In the genomic region with DNA sequence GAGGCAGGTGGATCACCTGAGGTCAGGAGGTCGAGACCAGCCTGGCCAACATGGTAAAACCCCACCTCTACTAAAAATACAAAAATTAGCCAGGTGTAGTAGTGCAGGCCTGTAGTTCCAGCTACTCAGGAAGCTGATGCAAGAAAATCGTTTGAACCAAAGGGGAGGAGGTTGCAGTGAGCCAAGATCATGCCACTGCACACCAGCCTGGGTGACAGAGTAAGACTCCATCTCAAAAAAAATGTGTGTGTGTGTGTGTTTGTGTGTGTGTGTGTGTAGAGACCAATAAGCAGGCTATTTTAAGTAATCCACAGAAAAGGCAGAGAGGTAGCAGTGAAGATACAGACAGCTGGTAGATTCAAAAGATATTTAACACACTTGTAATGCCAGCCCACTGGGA, we compare ENCODE assay signal across 7 cellular contexts. TPM values are rescaled to one million over a fixed set of nuclear protein-coding genes. Genes with fewer than 3 reads are reported as not detected.
A peak's percentile ranks its signal among the peaks of the same experiment; 100 is the strongest.
DNase-seq lines count a peak whose midpoint lies in the region; ATAC-seq and TF ChIP-seq lines count a peak whose summit lies in the region.
"Not testable (repeated sequence)": the region's sequence is repeated elsewhere in the genome, so short reads cannot be mapped to it uniquely, and the experiment has no call there.

No MANE protein-coding gene starts in this region.

- not testable (repeated sequence) for H3K9me3 Mint-ChIP-seq in CD8-positive, alpha-beta T cell; T-cell; activated CD4-positive, alpha-beta memory T cell treated with anti-CD3 and anti-CD28 coated beads for 36 hours; activated T-helper 17 cell treated with anti-CD3 and anti-CD28 coated beads, Interleukin-2, amount 50 U/mL, for 72 hours; activated naive CD8-positive, alpha-beta T cell treated with anti-CD3 and anti-CD28 coated beads, Interleukin-2, amount 10 ng/mL, durations not matched to agents 7 days and 5 days; neural progenitor cell

- H3K27ac ChIP-seq in CD8-positive, alpha-beta T cell (ENCODE audit: low read depth, low read length); neural progenitor cell: not testable (repeated sequence)

- H3K27me3 Mint-ChIP-seq in CD8-positive, alpha-beta T cell (ENCODE audit: low read depth); T-cell; activated CD4-positive, alpha-beta memory T cell treated with anti-CD3 and anti-CD28 coated beads for 36 hours; activated T-helper 17 cell treated with anti-CD3 and anti-CD28 coated beads, Interleukin-2, amount 50 U/mL, for 72 hours; activated naive CD8-positive, alpha-beta T cell treated with anti-CD3 and anti-CD28 coated beads, Interleukin-2, amount 10 ng/mL, durations not matched to agents 7 days and 5 days; neural progenitor cell (ENCODE audit: insufficient read depth, low read depth): not testable (repeated sequence)

- ATAC-seq in CD8-positive, alpha-beta T cell; activated T-helper 17 cell treated with anti-CD3 and anti-CD28 coated beads, Interleukin-2, amount 50 U/mL, for 72 hours (replicated peaks): not testable (repeated sequence)
- peak in 3 of 4 experiments; percentile 42 to 70 (median 42) for ATAC-seq in T-cell (replicated peaks in 1 of 4)
- peak; percentile 98 for ATAC-seq in activated naive CD8-positive, alpha-beta T cell treated with anti-CD3 and anti-CD28 coated beads, Interleukin-2, amount 10 ng/mL, durations not matched to agents 7 days and 5 days (ENCODE audit: low read depth)

- H3F3A ChIP-seq in Loucy (ENCODE audit: low read depth); neural progenitor cell (ENCODE audit: low read depth): not testable (repeated sequence)

- not testable (repeated sequence) for H3K27me3 ChIP-seq in CD8-positive, alpha-beta T cell (ENCODE audit: insufficient read depth, low read length); Loucy (ENCODE audit: insufficient read depth, low read length, poor library complexity, severe bottlenecking); neural progenitor cell

- H3K4me1 Mint-ChIP-seq in CD8-positive, alpha-beta T cell (ENCODE audit: low read depth) = peaks cover 18% of the 10 kb centered on the region
- peaks cover 15 to 21% (median 15%) of the 10 kb centered on the region in 3 donors for H3K4me1 Mint-ChIP-seq in T-cell
- H3K4me1 Mint-ChIP-seq in activated CD4-positive, alpha-beta memory T cell treated with anti-CD3 and anti-CD28 coated beads for 36 hours (ENCODE audit: low read depth) = peaks cover 21% of the 10 kb centered on the region
- H3K4me1 Mint-ChIP-seq in activated T-helper 17 cell treated with anti-CD3 and anti-CD28 coated beads, Interleukin-2, amount 50 U/mL, for 72 hours; neural progenitor cell: not testable (repeated sequence)
- H3K4me1 Mint-ChIP-seq in activated naive CD8-positive, alpha-beta T cell treated with anti-CD3 and anti-CD28 coated beads, Interleukin-2, amount 10 ng/mL, durations not matched to agents 7 days and 5 days = peaks cover 27% of the 10 kb centered on the region

- H3K79me2 ChIP-seq in Loucy (ENCODE audit: insufficient read depth, low read length) = peaks cover 30% of the 10 kb centered on the region
- not testable (repeated sequence) for H3K79me2 ChIP-seq in neural progenitor cell (ENCODE audit: low read depth)

- not testable (repeated sequence) for H4K20me1 ChIP-seq in Loucy (ENCODE audit: insufficient read depth, low read length, poor library complexity, severe bottlenecking); neural progenitor cell (ENCODE audit: low read depth)

- H3K4me2 ChIP-seq in Loucy (ENCODE audit: low read depth, low read length, poor library complexity, severe bottlenecking) = peak overlapping the region; percentile 61
- not testable (repeated sequence) for H3K4me2 ChIP-seq in neural progenitor cell

- intact Hi-C loops in CD8-positive, alpha-beta T cell (cut with DNase I, micrococcal nuclease); activated CD4-positive, alpha-beta memory T cell treated with anti-CD3 and anti-CD28 coated beads for 36 hours (cut with micrococcal nuclease): not testable (repeated sequence)

- POLR2A ChIA-PET in CD8-positive, alpha-beta T cell (lab: Charles Lee) = interaction anchor here (0.5 kb wide), 1 partner anchor 12 kb away, joined by 4 read pairs; no protein-coding TSS in a partner anchor
- POLR2A ChIA-PET in T-cell (lab: Charles Lee) = interaction anchor here in 1 of 2 donors (0.6 kb wide), 1 partner anchor 32 kb away, joined by 5 read pairs; no protein-coding TSS in a partner anchor
- POLR2A ChIA-PET in activated CD4-positive, alpha-beta memory T cell treated with anti-CD3 and anti-CD28 coated beads for 36 hours (lab: Charles Lee) = not testable (repeated sequence)
- POLR2A ChIA-PET in activated naive CD8-positive, alpha-beta T cell treated with anti-CD3 and anti-CD28 coated beads, Interleukin-2, amount 10 ng/mL, durations not matched to agents 7 days and 5 days (lab: Charles Lee) = interaction anchor here (0.6 to 1.5 kb wide), 6 partner anchors 10 to 131 kb away, joined by 3 read pairs; no protein-coding TSS in a partner anchor

- H3K9me3 ChIP-seq in CD8-positive, alpha-beta T cell (ENCODE audit: low read length); Loucy (ENCODE audit: insufficient read depth, low read depth, low read length); neural progenitor cell (ENCODE audit: low read depth): not testable (repeated sequence)

- H3K9ac ChIP-seq in Loucy (ENCODE audit: low read depth, low read length, poor library complexity, severe bottlenecking) = peak overlapping the region; percentile 72
- H3K9ac ChIP-seq in neural progenitor cell = not testable (repeated sequence)

- H3K27ac Mint-ChIP-seq in CD8-positive, alpha-beta T cell = peak overlapping the region; percentile 78
- peak overlapping the region; percentile 72 to 85 for H3K27ac Mint-ChIP-seq in T-cell
- H3K27ac Mint-ChIP-seq in activated CD4-positive, alpha-beta memory T cell treated with anti-CD3 and anti-CD28 coated beads for 36 hours = peak overlapping the region; percentile 81
- peak overlapping the region; percentile 63 for H3K27ac Mint-ChIP-seq in activated T-helper 17 cell treated with anti-CD3 and anti-CD28 coated beads, Interleukin-2, amount 50 U/mL, for 72 hours
- H3K27ac Mint-ChIP-seq in activated naive CD8-positive, alpha-beta T cell treated with anti-CD3 and anti-CD28 coated beads, Interleukin-2, amount 10 ng/mL, durations not matched to agents 7 days and 5 days = peak overlapping the region; percentile 94
- H3K27ac Mint-ChIP-seq in neural progenitor cell = peak overlapping the region; percentile 54

- H3K4me1 ChIP-seq in CD8-positive, alpha-beta T cell (ENCODE audit: insufficient read depth, low read length) = peaks cover 20% of the 10 kb centered on the region
- peaks cover 34% of the 10 kb centered on the region for H3K4me1 ChIP-seq in Loucy (ENCODE audit: insufficient read depth, low read length, poor library complexity, severe bottlenecking)
- H3K4me1 ChIP-seq in neural progenitor cell = not testable (repeated sequence)

- H2AFZ ChIP-seq in Loucy (ENCODE audit: low read length); neural progenitor cell (replicated peaks): not testable (repeated sequence)

- H3K4me3 Mint-ChIP-seq in CD8-positive, alpha-beta T cell; activated T-helper 17 cell treated with anti-CD3 and anti-CD28 coated beads, Interleukin-2, amount 50 U/mL, for 72 hours; neural progenitor cell: not testable (repeated sequence)
- H3K4me3 Mint-ChIP-seq in T-cell = peak overlapping the region in 1 of 3 donors; percentile 24
- peak overlapping the region; percentile 7 for H3K4me3 Mint-ChIP-seq in activated CD4-positive, alpha-beta memory T cell treated with anti-CD3 and anti-CD28 coated beads for 36 hours
- H3K4me3 Mint-ChIP-seq in activated naive CD8-positive, alpha-beta T cell treated with anti-CD3 and anti-CD28 coated beads, Interleukin-2, amount 10 ng/mL, durations not matched to agents 7 days and 5 days = peak overlapping the region; percentile 60

- H3K36me3 ChIP-seq in CD8-positive, alpha-beta T cell (ENCODE audit: insufficient read depth, low read length); neural progenitor cell: not testable (repeated sequence)
- H3K36me3 ChIP-seq in Loucy (ENCODE audit: insufficient read depth, low read length) = peaks cover 28% of the 10 kb centered on the region; the same call in 1 of the 2 replicates

- H3K36me3 Mint-ChIP-seq in CD8-positive, alpha-beta T cell = peaks cover 47% of the 10 kb centered on the region
- peaks cover 34% of the 10 kb centered on the region for H3K36me3 Mint-ChIP-seq in T-cell
- peaks cover 25% of the 10 kb centered on the region for H3K36me3 Mint-ChIP-seq in activated CD4-positive, alpha-beta memory T cell treated with anti-CD3 and anti-CD28 coated beads for 36 hours
- H3K36me3 Mint-ChIP-seq in activated T-helper 17 cell treated with anti-CD3 and anti-CD28 coated beads, Interleukin-2, amount 50 U/mL, for 72 hours (ENCODE audit: low read depth) = peaks cover 74% of the 10 kb centered on the region
- peaks cover 38% of the 10 kb centered on the region for H3K36me3 Mint-ChIP-seq in activated naive CD8-positive, alpha-beta T cell treated with anti-CD3 and anti-CD28 coated beads, Interleukin-2, amount 10 ng/mL, durations not matched to agents 7 days and 5 days
- peaks cover 16% of the 10 kb centered on the region for H3K36me3 Mint-ChIP-seq in neural progenitor cell

- TF ChIP-seq CTCF in CD8-positive, alpha-beta T cell (IDR thresholded peaks at IDR 0.05); Loucy (conservative IDR thresholded peaks at IDR 0.05; ENCODE audit: low read length); neural progenitor cell (IDR thresholded peaks at IDR 0.05): not testable (repeated sequence)

- H3K4me3 ChIP-seq in CD8-positive, alpha-beta T cell (ENCODE audit: low read depth, low read length); neural progenitor cell: not testable (repeated sequence)
- peak overlapping the region; percentile 26 for H3K4me3 ChIP-seq in Loucy (ENCODE audit: low read length, poor library complexity, severe bottlenecking)

- H3K9me2 ChIP-seq in Loucy (replicated peaks; ENCODE audit: low read depth, low read length) = not testable (repeated sequence)

- not testable (repeated sequence) for DNase-seq in CD8-positive, alpha-beta T cell; T-cell; neural progenitor cell (ENCODE audit: low spot score)
- peak; percentile 29 for DNase-seq in activated CD4-positive, alpha-beta memory T cell treated with anti-CD3 and anti-CD28 coated beads for 36 hours
- peak; percentile 34 for DNase-seq in activated naive CD8-positive, alpha-beta T cell treated with anti-CD3 and anti-CD28 coated beads, Interleukin-2, amount 10 ng/mL, durations not matched to agents 7 days and 5 days

- CTCF ChIA-PET in CD8-positive, alpha-beta T cell (lab: Charles Lee) = interaction anchor here (1.2 kb wide), 1 partner anchor 312 kb away, joined by 3 read pairs; no protein-coding TSS in a partner anchor
- CTCF ChIA-PET in T-cell (lab: Charles Lee) = interaction anchor here in 1 of 2 donors (0.6 kb wide), 1 partner anchor 829 kb away, joined by 3 read pairs; no protein-coding TSS in a partner anchor
- CTCF ChIA-PET in activated CD4-positive, alpha-beta memory T cell treated with anti-CD3 and anti-CD28 coated beads for 36 hours (lab: Charles Lee) = not testable (repeated sequence)

RNA-seq across cellular contexts. Expression of gene ANAPC16, which starts 7.3 kb away (rescaled TPM):
- 10 to 100 TPM; 46.6 to 48.0 TPM for total RNA-seq in CD8-positive, alpha-beta T cell
- total RNA-seq in T-cell = 100 to 1,000 TPM in 3 of 5 donors, 10 to 100 TPM in 2; 97.9 to 119 (median 106) TPM
- total RNA-seq in activated CD4-positive, alpha-beta memory T cell treated with anti-CD3 and anti-CD28 coated beads for 36 hours = 100 to 1,000 TPM; 119 to 122 TPM
- 100 to 1,000 TPM in 1 of 2 donors, 10 to 100 TPM in 1; 74.3 to 119 TPM for total RNA-seq in activated T-helper 17 cell treated with anti-CD3 and anti-CD28 coated beads, Interleukin-2, amount 50 U/mL, for 72 hours
- 10 to 100 TPM; 89.2 to 89.8 TPM for total RNA-seq in activated naive CD8-positive, alpha-beta T cell treated with anti-CD3 and anti-CD28 coated beads, Interleukin-2, amount 10 ng/mL, durations not matched to agents 7 days and 5 days
- total RNA-seq in neural progenitor cell (ENCODE audit: low replicate concordance) = 130 and 217 TPM in 2 replicates

RNA-seq across cellular contexts. Expression of gene ASCC1, which starts 7.5 kb away (rescaled TPM):
- total RNA-seq in CD8-positive, alpha-beta T cell = 10 to 100 TPM; 16.5 to 19.1 TPM
- total RNA-seq in T-cell = 10 to 100 TPM; 15.7 to 24.1 (median 21.7) TPM
- total RNA-seq in activated CD4-positive, alpha-beta memory T cell treated with anti-CD3 and anti-CD28 coated beads for 36 hours = 10 to 100 TPM; 50.9 to 52.5 TPM
- 10 to 100 TPM; 44.0 to 48.6 TPM for total RNA-seq in activated T-helper 17 cell treated with anti-CD3 and anti-CD28 coated beads, Interleukin-2, amount 50 U/mL, for 72 hours
- total RNA-seq in activated naive CD8-positive, alpha-beta T cell treated with anti-CD3 and anti-CD28 coated beads, Interleukin-2, amount 10 ng/mL, durations not matched to agents 7 days and 5 days = 10 to 100 TPM; 28.5 to 34.4 TPM
- total RNA-seq in neural progenitor cell (ENCODE audit: low replicate concordance) = 41.8 and 49.5 TPM in 2 replicates
